8 cellular contexts compared by ENCODE assay signal in genomic region chr10:13272164-13272571, GRCh38. TPM values are rescaled to one million over a fixed set of nuclear protein-coding genes. Genes with fewer than 3 reads are reported as not detected.
DNase-seq lines count a peak whose midpoint lies in the region; ATAC-seq, FAIRE-seq and TF ChIP-seq lines count a peak whose summit lies in the region.

No MANE protein-coding gene starts in this region.

- no peaks in the 10 kb centered on the region for H3K9me3 ChIP-seq in gastrocnemius medialis

- H3K27ac ChIP-seq in gastrocnemius medialis: peak overlapping the region; percentile 57 to 73 (median 66)

- in situ Hi-C loops in gastrocnemius medialis (cut with MboI; ENCODE audit: low sequenced_read_pairs in 4 of 4): no loop called here

- no peaks in the 10 kb centered on the region for H3K36me3 ChIP-seq in gastrocnemius medialis

- FAIRE-seq in HTR-8/SVneo (lab: Jason Lieb, UNC): no peak

- no peaks in the 10 kb centered on the region for H3K27me3 ChIP-seq in gastrocnemius medialis

- intact Hi-C loops in gastrocnemius medialis (cut with DNase I; ENCODE audit: low total_unique reads): loop anchor here (2.0 kb wide), 1 partner anchor 53 kb away; no protein-coding TSS in a partner anchor

- DNase-seq in NCI-H446 treated with DMSO at 0.1 percent for 48 hours (lab: John Stamatoyannopoulos, UW) (peak; percentile 12), glutamatergic neuron (peak; percentile 21), gastrocnemius medialis (peak; percentile 57 to 66), NCI-H1436 treated with DMSO at 0.1 percent for 48 hours (lab: John Stamatoyannopoulos, UW) (no peak), HTR-8/SVneo (ENCODE audit: insufficient read length, low spot score) (no peak)
- DNase-seq in activated CD4-positive, alpha-beta T cell treated with anti-CD3 and anti-CD28 coated beads for 1 hour: no peak

- H3K27ac Mint-ChIP-seq in glutamatergic neuron (ENCODE audit: unreplicated experiment): peak overlapping the region; percentile 75

- peaks cover 16% of the 10 kb centered on the region in 2 donors for H3K4me1 ChIP-seq in gastrocnemius medialis

- no peak for TF ChIP-seq POLR2A in gastrocnemius medialis (IDR thresholded peaks at IDR 0.05)

- H3K4me3 ChIP-seq in gastrocnemius medialis: peak overlapping the region in 3 of 4 donors; percentile 18 to 30 (median 20)

- peaks cover 17% of the 10 kb centered on the region for H3K4me1 Mint-ChIP-seq in glutamatergic neuron (ENCODE audit: low read depth, unreplicated experiment)

- H3K27me3 Mint-ChIP-seq in glutamatergic neuron (ENCODE audit: unreplicated experiment): peaks cover 2% of the 10 kb centered on the region

- TF ChIP-seq CTCF in glutamatergic neuron (IDR thresholded peaks at IDR 0.05; ENCODE audit: partially characterized antibody, unreplicated experiment) (no peak), gastrocnemius medialis (IDR thresholded peaks at IDR 0.05 in 4 of 5, conservative IDR thresholded peaks at IDR 0.05 in 1 of 5) (peak in 1 of 5 experiments; percentile 20)

- peak overlapping the region; percentile 59 for H3K4me3 Mint-ChIP-seq in glutamatergic neuron (ENCODE audit: unreplicated experiment)

- H3K9me3 Mint-ChIP-seq in glutamatergic neuron (ENCODE audit: unreplicated experiment): no peaks in the 10 kb centered on the region

- ATAC-seq in GM19438 (IDR thresholded peaks at IDR 0.05; ENCODE audit: low read depth, unreplicated experiment): peak; percentile 47
- ATAC-seq in gastrocnemius medialis: peak; percentile 91 to 92
- ATAC-seq in HG02642 (IDR thresholded peaks at IDR 0.05; ENCODE audit: poor library complexity, unreplicated experiment): no peak

- H3K36me3 Mint-ChIP-seq in glutamatergic neuron (ENCODE audit: unreplicated experiment): no peaks in the 10 kb centered on the region

RNA-seq across cellular contexts. Expression of gene PHYH, which starts 27.7 kb away (rescaled TPM):
- total RNA-seq in glutamatergic neuron (ENCODE audit: unreplicated experiment) (20.4 TPM), gastrocnemius medialis (100 to 1,000 TPM; 107 to 147 (median 143) TPM)

RNA-seq across cellular contexts. Expression of gene UCMA, which starts 38.0 kb away (rescaled TPM):
- total RNA-seq in glutamatergic neuron (ENCODE audit: unreplicated experiment): not detected
- total RNA-seq in gastrocnemius medialis: not detected

Comparison
In these comparisons a context has a peak if more than half of its experiments do, and no peak if none do; other contexts are left out.
1. DNase-seq: peak in NCI-H446 treated with DMSO at 0.1 percent for 48 hours (single experiment), glutamatergic neuron (single experiment) and gastrocnemius medialis (2 of 2); none in NCI-H1436 treated with DMSO at 0.1 percent for 48 hours (single experiment), activated CD4-positive, alpha-beta T cell treated with anti-CD3 and anti-CD28 coated beads for 1 hour (single experiment) and HTR-8/SVneo (single experiment).